8 cellular contexts compared by ENCODE assay signal in the genomic region with DNA sequence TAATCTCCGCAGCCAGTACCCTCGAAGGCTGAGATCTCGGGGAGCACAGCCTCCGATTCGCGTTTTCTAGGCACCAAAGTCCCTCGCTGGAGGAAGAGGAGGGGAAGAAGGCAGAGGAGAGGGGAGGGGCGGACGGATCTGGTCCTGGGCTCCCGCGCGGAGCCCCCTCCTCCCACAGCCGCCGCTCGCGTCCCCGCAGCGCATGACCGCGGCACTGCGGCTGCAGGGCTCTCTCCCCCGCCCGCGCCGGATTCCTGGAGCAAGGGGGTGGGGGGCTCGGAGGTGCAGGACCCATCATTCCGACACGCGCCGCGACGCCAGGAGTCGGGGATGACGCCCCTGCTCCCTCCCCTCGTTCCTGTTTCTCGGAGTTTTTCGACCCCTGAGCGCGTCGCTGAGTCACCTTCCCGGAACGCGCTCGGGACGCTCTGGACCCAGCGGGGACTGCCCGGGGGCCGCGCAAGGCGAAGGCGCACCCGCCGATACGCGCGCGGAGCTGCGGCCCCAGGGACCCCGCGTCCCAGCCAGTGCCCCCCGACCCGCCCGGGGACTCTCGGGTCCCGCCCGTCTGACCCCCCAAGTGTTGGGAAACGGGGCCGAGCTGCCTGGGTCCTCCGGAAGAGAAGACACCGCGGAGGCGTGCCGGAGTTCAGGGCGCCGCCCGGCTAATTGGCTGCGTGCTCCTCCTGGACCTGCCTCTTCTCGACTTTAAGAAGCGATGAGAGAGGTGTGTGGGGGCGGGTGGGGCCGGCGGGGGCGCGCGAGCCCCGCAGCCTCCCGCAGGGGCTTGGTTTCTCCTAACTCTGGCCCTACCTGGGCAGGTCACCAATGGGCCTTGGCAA. TPM values are rescaled to one million over a fixed set of nuclear protein-coding genes. Genes with fewer than 3 reads are reported as not detected.
A peak's percentile ranks its signal among the peaks of the same experiment; 100 is the strongest.
DNase-seq lines count a peak whose midpoint lies in the region; ATAC-seq and TF ChIP-seq lines count a peak whose summit lies in the region.

No MANE protein-coding gene starts in this region.

- H4K20me1 ChIP-seq in OCI-LY3 (ENCODE audit: insufficient read depth, low read length): no peaks in the 10 kb centered on the region

- no peaks in the 10 kb centered on the region for H3K27me3 Mint-ChIP-seq in activated naive CD4-positive, alpha-beta T cell treated with anti-CD3 and anti-CD28 coated beads for 36 hours (ENCODE audit: low read depth)

- peaks cover 2% of the 10 kb centered on the region for H3K36me3 Mint-ChIP-seq in activated naive CD4-positive, alpha-beta T cell treated with anti-CD3 and anti-CD28 coated beads for 36 hours (ENCODE audit: low read depth)

- H3K9me3 Mint-ChIP-seq in activated naive CD4-positive, alpha-beta T cell treated with anti-CD3 and anti-CD28 coated beads for 36 hours: no peaks in the 10 kb centered on the region

- no peaks in the 10 kb centered on the region for H3K9me3 ChIP-seq in OCI-LY3 (ENCODE audit: insufficient read depth, low read length)

- intact Hi-C loops in activated naive CD4-positive, alpha-beta T cell treated with anti-CD3 and anti-CD28 coated beads for 36 hours (cut with micrococcal nuclease): loop anchor here (1.0 to 10.0 kb wide), 4 partner anchors 29 to 478 kb away; partner anchors contain the start of genes EXOC7, MRPL38 and UBE2O
- intact Hi-C loops in cardiac septum (cut with DNase I): no loop called here

- no peaks in the 10 kb centered on the region for H3K36me3 ChIP-seq in OCI-LY3 (replicated peaks; ENCODE audit: low read depth, low read length)

- peak overlapping the region; percentile 79 for H3K27ac Mint-ChIP-seq in activated naive CD4-positive, alpha-beta T cell treated with anti-CD3 and anti-CD28 coated beads for 36 hours

- H2AFZ ChIP-seq in OCI-LY3 (ENCODE audit: low read depth, low read length): no peak overlapping the region

- CTCF ChIA-PET in activated naive CD4-positive, alpha-beta T cell treated with anti-CD3 and anti-CD28 coated beads for 36 hours (lab: Charles Lee): interaction anchor here (5.9 kb wide), 1 partner anchor 14 kb away, joined by 51 read pairs; no protein-coding TSS in a partner anchor

- peak overlapping the region; percentile 61 for H3K4me3 ChIP-seq in OCI-LY3 (ENCODE audit: low read length)
- H3K4me3 ChIP-seq in retinal pigment epithelial cell (ENCODE audit: low read length): peak overlapping the region; percentile 47

- H3K4me1 ChIP-seq in OCI-LY3 (ENCODE audit: low read length): no peaks in the 10 kb centered on the region

- no peaks in the 10 kb centered on the region for H3K79me2 ChIP-seq in OCI-LY3 (ENCODE audit: low read length)

- ATAC-seq in GM19035 (IDR thresholded peaks at IDR 0.05; ENCODE audit: unreplicated experiment) (peak; percentile 35), HG03521 (IDR thresholded peaks at IDR 0.05; ENCODE audit: unreplicated experiment) (no peak)

- peaks cover 6% of the 10 kb centered on the region for H3K4me1 Mint-ChIP-seq in activated naive CD4-positive, alpha-beta T cell treated with anti-CD3 and anti-CD28 coated beads for 36 hours (ENCODE audit: low read depth)

- H3K4me3 Mint-ChIP-seq in activated naive CD4-positive, alpha-beta T cell treated with anti-CD3 and anti-CD28 coated beads for 36 hours: peak overlapping the region; percentile 83

- no peak overlapping the region for H3K27ac ChIP-seq in OCI-LY3 (ENCODE audit: low read length)

- H3K4me2 ChIP-seq in OCI-LY3 (ENCODE audit: low read length): peak overlapping the region; percentile 47

- H3K27me3 ChIP-seq in OCI-LY3 (ENCODE audit: low read depth, low read length): no peaks in the 10 kb centered on the region

- DNase-seq in 8988T (peak; percentile 81), cardiac septum (ENCODE audit: low spot score) (peak; percentile 84), retinal pigment epithelial cell (ENCODE audit: low read depth) (no peak), HPDE6-E6E7 (ENCODE audit: extremely low spot score) (no peak)
- peak; percentile 78 for DNase-seq in activated naive CD4-positive, alpha-beta T cell treated with anti-CD3 and anti-CD28 coated beads for 36 hours

- no peak overlapping the region for H3K9ac ChIP-seq in OCI-LY3 (ENCODE audit: low read length)

- TF ChIP-seq CTCF in OCI-LY3 (IDR thresholded peaks at IDR 0.05; ENCODE audit: low read depth, low read length): no peak
- TF ChIP-seq CTCF in retinal pigment epithelial cell (conservative IDR thresholded peaks at IDR 0.05; ENCODE audit: low read depth, low read length): no peak

RNA-seq across cellular contexts. Expression of gene SPHK1, which starts 1.4 kb away (rescaled TPM):
- total RNA-seq in activated naive CD4-positive, alpha-beta T cell treated with anti-CD3 and anti-CD28 coated beads for 36 hours: 1 to 10 TPM; 9.0 to 9.2 TPM
- 11.0 TPM for total RNA-seq in cardiac septum

RNA-seq across cellular contexts. Expression of gene PRPSAP1, which starts 29.3 kb away (rescaled TPM):
- 10 to 100 TPM; 30.1 to 33.3 TPM for total RNA-seq in activated naive CD4-positive, alpha-beta T cell treated with anti-CD3 and anti-CD28 coated beads for 36 hours
- 25.8 TPM for total RNA-seq in cardiac septum

Comparison
In these comparisons a context has a peak if more than half of its experiments do, and no peak if none do; other contexts are left out.
1. DNase-seq: peak in 8988T (single experiment), activated naive CD4-positive, alpha-beta T cell treated with anti-CD3 and anti-CD28 coated beads for 36 hours (single experiment) and cardiac septum (single experiment); none in retinal pigment epithelial cell (single experiment) and HPDE6-E6E7 (single experiment).